Comparison of ENCODE assay signal across 2 cellular contexts in genomic region chr20:46346770-46347169, GRCh38.
TF ChIP-seq lines count a peak whose summit lies in the region.

No MANE protein-coding gene starts in this region.

TF ChIP-seq in H1, 55 proteins besides CTCF, POLR2A, EP300 and RAD21:
- no peak for TF ChIP-seq MAFK (IDR thresholded peaks at IDR 0.05; ENCODE audit: low read depth, low read length)
- TF ChIP-seq CREB1 (IDR thresholded peaks at IDR 0.05): no peak
- no peak for TF ChIP-seq RXRA (IDR thresholded peaks at IDR 0.05; ENCODE audit: insufficient read depth, low read depth, low read length)
- TF ChIP-seq SIX5 (IDR thresholded peaks at IDR 0.05; ENCODE audit: low read depth, low read length): no peak
- TF ChIP-seq RNF2 (IDR thresholded peaks at IDR 0.05; ENCODE audit: borderline replicate concordance, low read depth, low read length, missing control alignments, poor library complexity, severe bottlenecking): no peak
- TF ChIP-seq USF2 (IDR thresholded peaks at IDR 0.05; ENCODE audit: low read length): no peak
- no peak for TF ChIP-seq CBX8 (IDR thresholded peaks at IDR 0.05; ENCODE audit: borderline replicate concordance, low read depth, low read length)
- TF ChIP-seq CTBP2 (IDR thresholded peaks at IDR 0.05; ENCODE audit: borderline replicate concordance, insufficient read depth, insufficient read length, low read length): no peak
- no peak for TF ChIP-seq TCF12 (IDR thresholded peaks at IDR 0.05; ENCODE audit: low read depth, low read length)
- no peak for TF ChIP-seq ZNF274 (IDR thresholded peaks at IDR 0.05; ENCODE audit: borderline replicate concordance, extremely low read depth, low read length)
- no peak for TF ChIP-seq NANOG (IDR thresholded peaks at IDR 0.05; ENCODE audit: insufficient read depth, low read depth, low read length, poor library complexity, severe bottlenecking)
- no peak for TF ChIP-seq NRF1 (IDR thresholded peaks at IDR 0.05; ENCODE audit: low read depth, low read length)
- no peak for TF ChIP-seq TAF1 (IDR thresholded peaks at IDR 0.05; ENCODE audit: low read depth, low read length)
- no peak for TF ChIP-seq ASH2L (IDR thresholded peaks at IDR 0.05; ENCODE audit: low read length)
- TF ChIP-seq BCL11A (IDR thresholded peaks at IDR 0.05; ENCODE audit: low read depth in 2 of 2, low read length in 2 of 2): no peak
- no peak for TF ChIP-seq GTF2F1 (IDR thresholded peaks at IDR 0.05; ENCODE audit: borderline replicate concordance, low read depth, low read length)
- no peak for TF ChIP-seq SP2 (IDR thresholded peaks at IDR 0.05; ENCODE audit: low read length)
- no peak for TF ChIP-seq SP4 (IDR thresholded peaks at IDR 0.05; ENCODE audit: low read length)
- no peak for TF ChIP-seq POU5F1 (IDR thresholded peaks at IDR 0.05; ENCODE audit: low read depth, low read length)

TF ChIP-seq in GM23338, 12 proteins besides CTCF, POLR2A, EP300 and RAD21:
- TF ChIP-seq ZNF331 (CRISPR knock-in tag; IDR thresholded peaks at IDR 0.05; ENCODE audit: low read depth): no peak
- TF ChIP-seq NANOG (IDR thresholded peaks at IDR 0.05; ENCODE audit: borderline replicate concordance): no peak
- TF ChIP-seq EZH2 (IDR thresholded peaks at IDR 0.05; ENCODE audit: low read depth, unreplicated experiment): no peak
- no peak for TF ChIP-seq JUNB (IDR thresholded peaks at IDR 0.05; ENCODE audit: unreplicated experiment)
- TF ChIP-seq REST (IDR thresholded peaks at IDR 0.05; ENCODE audit: unreplicated experiment): no peak
- no peak for TF ChIP-seq CREB1 (CRISPR knock-in tag; IDR thresholded peaks at IDR 0.05; ENCODE audit: low read depth)
- no peak for TF ChIP-seq ZNF114 (CRISPR knock-in tag; IDR thresholded peaks at IDR 0.05)
- no peak for TF ChIP-seq ZNF462 (CRISPR knock-in tag; IDR thresholded peaks at IDR 0.05)
- no peak for TF ChIP-seq STAT1 (IDR thresholded peaks at IDR 0.05; ENCODE audit: unreplicated experiment)
TF ChIP-seq in GM23338: peak in this region for 0.
